ENCODE assay signal across 15 cellular contexts in genomic region chr1:161989108-161989507, GRCh38. TPM values are rescaled to one million over a fixed set of nuclear protein-coding genes. Genes with fewer than 3 reads are reported as not detected.
DNase-seq lines count a peak whose midpoint lies in the region; ATAC-seq, FAIRE-seq and TF ChIP-seq lines count a peak whose summit lies in the region.
"Had no signal": no experiment of that assay in that cellular context is flagged by ENCODE, and none has a peak within 500 bp of the region (broad histone marks: within the 10 kb centered on the region; RNA-seq: fewer than 3 reads in every experiment).

No MANE protein-coding gene starts in this region.

- in situ Hi-C loops in GM13977 (cut with MboI; ENCODE audit: low pct_unique_long_range_greater_than_20kb, low sequenced_read_pairs, unreplicated experiment): no loop called here

- ATAC-seq in GM18511 (IDR thresholded peaks at IDR 0.05; ENCODE audit: unreplicated experiment): no peak

- DNase-seq in A172 (ENCODE audit: low spot score) (peak; percentile 45), H4 (ENCODE audit: low spot score) (peak; percentile 22), RCC 7860 (ENCODE audit: low spot score) (peak; percentile 42), fibroblast of mammary gland (ENCODE audit: low read depth) (peak; percentile 64), NCI-H1105 (lab: John Stamatoyannopoulos, UW) (no peak), GM13977 (ENCODE audit: low spot score) (no peak), LoVo (ENCODE audit: low spot score) (no peak)
- DNase-seq: Calu3, dorsolateral prefrontal cortex, lower lobe of right lung, retina, WERI-Rb-1 had no signal

- TF ChIP-seq CTCF in fibroblast of mammary gland (conservative IDR thresholded peaks at IDR 0.05; ENCODE audit: control insufficient read depth, insufficient read depth, low read depth, low read length) (no peak), GM13977 (IDR thresholded peaks at IDR 0.05; ENCODE audit: extremely low read depth, insufficient read depth, missing control alignments) (no peak)

- no peak for FAIRE-seq in RCC 7860 (lab: Jason Lieb, UNC)
- FAIRE-seq: astrocyte had no signal

- no peak overlapping the region for H3K4me3 ChIP-seq in fibroblast of mammary gland (ENCODE audit: control insufficient read depth, low read depth, low read length)
- H3K4me3 ChIP-seq: dorsolateral prefrontal cortex, lower lobe of right lung had no signal

RNA-seq across cellular contexts. Expression of gene OLFML2B, which starts 34.6 kb away (rescaled TPM):
- total RNA-seq in A172 (2014; rRNA removed; shearing (Covaris generic)): 1.9 and 2.3 TPM in 2 replicates
- 0.55 and 2.1 TPM in 2 replicates for total RNA-seq in H4 (2014; rRNA removed; shearing (Covaris generic))
- total RNA-seq: activated CD8-positive, alpha-beta memory T cell treated with anti-CD3 and anti-CD28 coated beads for 36 hours; Calu3 had no signal

Comparison
In these comparisons a context has a peak if more than half of its experiments do, and no peak if none do; other contexts are left out.
1. DNase-seq: peak in A172 (single experiment), H4 (single experiment), RCC 7860 (single experiment) and fibroblast of mammary gland (single experiment); none in NCI-H1105 (single experiment), GM13977 (single experiment) and LoVo (single experiment).